Comparison of ENCODE assay signal across 10 cellular contexts in the genomic region with DNA sequence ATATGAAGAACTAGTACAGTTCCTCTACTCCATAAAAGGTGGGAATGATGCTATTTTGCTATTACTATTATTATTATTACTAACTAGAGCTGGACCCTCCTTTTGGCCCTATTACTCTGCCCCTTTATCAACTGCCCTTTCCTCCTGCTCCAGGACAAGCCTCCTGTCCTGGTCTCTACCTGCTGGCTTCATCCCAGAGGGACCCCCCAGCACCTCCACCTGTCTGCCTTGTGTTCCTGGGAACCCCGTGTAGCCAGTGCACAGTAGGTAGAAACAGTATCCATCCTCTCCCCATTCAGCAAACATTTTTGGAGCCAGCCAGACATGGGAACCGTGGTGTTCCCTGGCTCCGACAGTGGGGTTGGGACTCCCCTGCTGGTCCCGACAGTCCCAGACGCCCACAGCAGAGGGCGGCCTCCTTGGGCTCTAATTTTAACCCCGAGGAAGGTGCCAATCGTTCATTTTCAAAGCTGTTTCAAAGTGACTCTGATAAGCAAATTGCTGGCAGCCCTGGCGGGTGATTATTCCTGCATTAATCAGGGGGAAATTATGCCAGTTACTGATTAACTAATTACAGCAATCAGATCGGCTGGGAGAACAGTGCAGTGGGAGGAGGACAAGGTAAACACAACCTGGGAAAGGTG. TPM values are rescaled to one million over a fixed set of nuclear protein-coding genes. Genes with fewer than 3 reads are reported as not detected.
A peak's percentile ranks its signal among the peaks of the same experiment; 100 is the strongest.
DNase-seq lines count a peak whose midpoint lies in the region; ATAC-seq and TF ChIP-seq lines count a peak whose summit lies in the region.
"Had no signal": no experiment of that assay in that cellular context is flagged by ENCODE, and none has a peak within 500 bp of the region (broad histone marks: within the 10 kb centered on the region; RNA-seq: fewer than 3 reads in every experiment).

No MANE protein-coding gene starts in this region.

- H3F3A ChIP-seq in smooth muscle cell (ENCODE audit: low read depth), result no peaks in the 10 kb centered on the region

- H3K9ac ChIP-seq in smooth muscle cell (ENCODE audit: low read depth), result no peak overlapping the region

- H3K27ac ChIP-seq in Panc1 (ENCODE audit: low read length) (no peak overlapping the region), smooth muscle cell (ENCODE audit: low read depth) (no peak overlapping the region)

- ATAC-seq in Panc1, result peak; percentile 65

- in situ Hi-C loops in Panc1 (cut with HindIII; ENCODE audit: low pct_unique_long_range_greater_than_20kb, low sequenced_read_pairs), result no loop called here

- H3K27ac Mint-ChIP-seq in glutamatergic neuron (ENCODE audit: unreplicated experiment), result no peak overlapping the region
- H3K27ac Mint-ChIP-seq: activated T-helper 1 cell treated with anti-CD3 and anti-CD28 coated beads, Interleukin-12 subunit alpha, Interleukin-12 subunit beta, Interleukin-2, Interleukin-4 antibody, amounts not matched to agents 30 ng/mL and 10 ng/mL and 1 ng/mL, durations not matched to agents 14 hours and 24 hours and 36 hours; CD4-positive, CD25-positive, alpha-beta regulatory T cell had no signal

- no TSS peak for BruUV-seq in Panc1 (replicated peaks; lab: Mats Ljungman, UMichigan)

- H3K9me3 ChIP-seq in Panc1 (ENCODE audit: control insufficient read depth, insufficient read depth, low read depth, low read length), result no peaks in the 10 kb centered on the region
- H3K9me3 ChIP-seq in smooth muscle cell (replicated peaks; ENCODE audit: low read depth), result no peaks in the 10 kb centered on the region

- POLR2A ChIA-PET in Panc1 (lab: Charles Lee), result no interaction called here

- peaks cover 9% of the 10 kb centered on the region for H3K9me3 Mint-ChIP-seq in glutamatergic neuron (ENCODE audit: unreplicated experiment)
- H3K9me3 Mint-ChIP-seq: activated T-helper 1 cell treated with anti-CD3 and anti-CD28 coated beads, Interleukin-12 subunit alpha, Interleukin-12 subunit beta, Interleukin-2, Interleukin-4 antibody, amounts not matched to agents 30 ng/mL and 10 ng/mL and 1 ng/mL, durations not matched to agents 14 hours and 24 hours and 36 hours had no signal

- H2AFZ ChIP-seq in smooth muscle cell (ENCODE audit: low read depth), result no peak overlapping the region

- peak overlapping the region; percentile 55 for H3K4me3 Mint-ChIP-seq in glutamatergic neuron (ENCODE audit: unreplicated experiment)
- H3K4me3 Mint-ChIP-seq: activated T-helper 1 cell treated with anti-CD3 and anti-CD28 coated beads, Interleukin-12 subunit alpha, Interleukin-12 subunit beta, Interleukin-2, Interleukin-4 antibody, amounts not matched to agents 30 ng/mL and 10 ng/mL and 1 ng/mL, durations not matched to agents 14 hours and 24 hours and 36 hours; CD4-positive, CD25-positive, alpha-beta regulatory T cell had no signal

- no peaks in the 10 kb centered on the region for H3K4me1 ChIP-seq in Panc1 (ENCODE audit: control insufficient read depth, insufficient read depth, low read length)
- no peaks in the 10 kb centered on the region for H3K4me1 ChIP-seq in smooth muscle cell (ENCODE audit: low read depth)

- H3K4me2 ChIP-seq in smooth muscle cell, result no peak overlapping the region

- H3K79me2 ChIP-seq in smooth muscle cell (ENCODE audit: low read depth), result no peaks in the 10 kb centered on the region

- H3K4me3 ChIP-seq in Panc1 (ENCODE audit: low read depth in 2 of 2, low read length in 2 of 2), result no peak overlapping the region
- no peak overlapping the region for H3K4me3 ChIP-seq in smooth muscle cell

- H3K27me3 ChIP-seq in Panc1 (ENCODE audit: control insufficient read depth, insufficient read depth, low read length) (0 out of 2 replicates have a peak, but pooled peaks cover 4% of the 10 kb centered on the region), smooth muscle cell (ENCODE audit: low read depth) (peaks cover 36% of the 10 kb centered on the region)

- H3K4me1 Mint-ChIP-seq in glutamatergic neuron (ENCODE audit: low read depth, unreplicated experiment), result peaks cover 18% of the 10 kb centered on the region
- H3K4me1 Mint-ChIP-seq: CD4-positive, CD25-positive, alpha-beta regulatory T cell had no signal

- H3K36me3 ChIP-seq in Panc1 (ENCODE audit: control insufficient read depth, insufficient read depth, low read length) (no peaks in the 10 kb centered on the region), smooth muscle cell (ENCODE audit: low read depth) (no peaks in the 10 kb centered on the region)

- no peaks in the 10 kb centered on the region for H4K20me1 ChIP-seq in smooth muscle cell (ENCODE audit: low read depth)

- no peaks in the 10 kb centered on the region for H3K36me3 Mint-ChIP-seq in glutamatergic neuron (ENCODE audit: unreplicated experiment)

- peak; percentile 27 for DNase-seq in activated CD4-positive, alpha-beta T cell treated with anti-CD3 and anti-CD28 coated beads for 48 hours
- DNase-seq in activated CD4-positive, alpha-beta T cell treated with anti-CD3 and anti-CD28 coated beads, Interleukin-2, amount 50 U/mL, for 4 hours, result no peak
- no peak for DNase-seq in Panc1 (ENCODE audit: low read depth, low spot score)
- peak; percentile 47 for DNase-seq in glutamatergic neuron
- DNase-seq in smooth muscle cell (lab: John Stamatoyannopoulos, UW; ENCODE audit: unreplicated experiment), result no peak
- DNase-seq in DMS53 treated with DMSO at 0.1 percent for 48 hours (lab: John Stamatoyannopoulos, UW; ENCODE audit: unreplicated experiment), result no peak
- DNase-seq in NCI-H187 (lab: John Stamatoyannopoulos, UW), result no peak
- no peak for DNase-seq in activated CD4-positive, alpha-beta T cell treated with anti-CD3 and anti-CD28 coated beads, Interleukin-2, amount 50 U/mL, for 1 hour

- WGBS in smooth muscle cell (ENCODE audit: low lambda C conversion rate), result 44% methylated on average over 10 of the region's 10 CpGs

- TF ChIP-seq CTCF in Panc1 (IDR thresholded peaks at IDR 0.05), result no peak
- no peak for TF ChIP-seq CTCF in glutamatergic neuron (IDR thresholded peaks at IDR 0.05; ENCODE audit: partially characterized antibody, unreplicated experiment)
- TF ChIP-seq CTCF in smooth muscle cell (IDR thresholded peaks at IDR 0.05; ENCODE audit: borderline replicate concordance, insufficient read depth, poor library complexity, severe bottlenecking), result peak; percentile 22

- intact Hi-C loops in Panc1 (cut with micrococcal nuclease; ENCODE audit: unreplicated experiment), result no loop called here

- H3K27me3 Mint-ChIP-seq in glutamatergic neuron (ENCODE audit: unreplicated experiment), result peaks cover 6% of the 10 kb centered on the region

- CTCF ChIA-PET in Panc1 (lab: Charles Lee), result interaction anchor here (0.7 kb wide), 1 partner anchor 480 kb away, joined by 3 read pairs; no protein-coding TSS in a partner anchor

RNA-seq across cellular contexts. Expression of a gene that starts 44.2 kb away (rescaled TPM):
- total RNA-seq in Panc1 (2021; ENCODE audit: unreplicated experiment) (36.5 TPM), glutamatergic neuron (ENCODE audit: unreplicated experiment) (908 TPM), smooth muscle cell (5.7 and 12.5 TPM in 2 replicates)
- polyA plus RNA-seq in Panc1 (2012; ENCODE audit: insufficient read length), result 13.6 TPM
- 1.5 and 2.4 TPM in 2 replicates for polyA plus RNA-seq in smooth muscle cell

Comparison
In these comparisons a context has a peak if more than half of its experiments do, and no peak if none do; other contexts are left out.
1. DNase-seq: peak in activated CD4-positive, alpha-beta T cell treated with anti-CD3 and anti-CD28 coated beads for 48 hours (single experiment) and glutamatergic neuron (single experiment); none in activated CD4-positive, alpha-beta T cell treated with anti-CD3 and anti-CD28 coated beads, Interleukin-2, amount 50 U/mL, for 4 hours (0 of 2), Panc1 (single experiment), smooth muscle cell (single experiment), DMS53 treated with DMSO at 0.1 percent for 48 hours (single experiment), NCI-H187 (0 of 2) and activated CD4-positive, alpha-beta T cell treated with anti-CD3 and anti-CD28 coated beads, Interleukin-2, amount 50 U/mL, for 1 hour (single experiment).
2. RNA of a gene that starts 44.2 kb away (total RNA-seq): 908 TPM in glutamatergic neuron (single experiment); 36.5 TPM in Panc1 (single experiment) and 5.7 to 12.5 TPM in smooth muscle cell; every median in the first group is over 10 times any median in the second.